Comparison of ENCODE assay signal across 1 cellular context in the genomic region with DNA sequence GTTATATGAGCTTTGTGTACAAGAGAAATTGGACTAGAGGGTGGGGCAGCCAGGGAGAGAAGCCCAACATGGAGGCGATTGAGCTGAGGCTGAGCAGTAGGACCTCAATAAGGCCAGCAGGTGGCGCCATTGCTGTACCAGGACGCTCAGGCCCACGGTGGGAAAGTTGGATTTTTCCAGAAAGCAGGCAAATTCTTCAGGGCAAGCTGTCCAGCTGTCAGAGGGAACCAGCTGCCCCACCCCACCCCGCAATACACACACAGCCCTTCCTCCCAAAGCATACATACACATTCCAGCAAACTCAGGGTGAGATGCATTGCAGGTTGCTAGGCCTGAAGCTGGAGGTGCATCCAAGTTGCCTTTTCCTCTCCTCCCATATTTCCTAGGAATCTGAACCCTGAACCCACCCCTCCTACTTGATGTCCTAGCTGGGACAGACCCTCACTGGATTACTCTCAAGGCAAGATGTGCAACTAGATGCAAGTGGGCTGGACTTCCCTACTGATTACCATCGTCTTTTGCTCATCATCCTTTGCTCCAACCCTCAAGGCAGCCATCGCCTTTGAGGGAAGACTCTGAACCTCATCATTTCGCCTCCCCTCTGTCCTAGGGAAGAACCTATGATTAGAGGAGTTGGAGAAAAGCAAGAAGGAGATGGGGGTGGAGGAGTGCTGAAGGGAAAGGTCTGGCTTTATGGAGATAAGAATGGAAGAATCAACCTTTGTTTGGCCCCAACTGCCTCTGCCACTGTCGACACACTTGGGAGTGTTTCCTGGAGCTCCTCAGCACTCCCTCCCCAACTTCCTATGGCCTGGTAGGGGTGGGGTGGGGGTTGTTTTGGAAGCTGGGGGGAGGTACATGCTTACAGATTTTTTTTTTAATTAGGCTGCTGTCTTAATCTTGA.
A peak's percentile ranks its signal among the peaks of the same experiment; 100 is the strongest.
TF ChIP-seq lines count a peak whose summit lies in the region.

No MANE protein-coding gene starts in this region.

TF ChIP-seq in SK-N-SH, 30 proteins besides CTCF, POLR2A, EP300 and RAD21 (continued from another document):
- no peak for TF ChIP-seq NFIC (IDR thresholded peaks at IDR 0.05; ENCODE audit: borderline replicate concordance)
- no peak for TF ChIP-seq FOXM1 (IDR thresholded peaks at IDR 0.05; ENCODE audit: low read depth)
- TF ChIP-seq YY1 (IDR thresholded peaks at IDR 0.05; ENCODE audit: low read depth), result peak; percentile 72
- TF ChIP-seq, protein P1, sequence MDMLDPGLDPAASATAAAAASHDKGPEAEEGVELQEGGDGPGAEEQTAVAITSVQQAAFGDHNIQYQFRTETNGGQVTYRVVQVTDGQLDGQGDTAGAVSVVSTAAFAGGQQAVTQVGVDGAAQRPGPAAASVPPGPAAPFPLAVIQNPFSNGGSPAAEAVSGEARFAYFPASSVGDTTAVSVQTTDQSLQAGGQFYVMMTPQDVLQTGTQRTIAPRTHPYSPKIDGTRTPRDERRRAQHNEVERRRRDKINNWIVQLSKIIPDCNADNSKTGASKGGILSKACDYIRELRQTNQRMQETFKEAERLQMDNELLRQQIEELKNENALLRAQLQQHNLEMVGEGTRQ (IDR thresholded peaks at IDR 0.05; ENCODE audit: borderline replicate concordance, low read depth, low read length), result no peak
- TF ChIP-seq SMC3 (IDR thresholded peaks at IDR 0.05; ENCODE audit: low read depth, low read length), result peak; percentile 98
- 0 out of 2 replicates have a peak, but pooled peaks have one; percentile 16 for TF ChIP-seq MAX (IDR thresholded peaks at IDR 0.05; ENCODE audit: low read depth)
- no peak for TF ChIP-seq EZH2phosphoT487 (IDR thresholded peaks at IDR 0.05; ENCODE audit: borderline replicate concordance, low read depth)
- no peak for TF ChIP-seq GATA2 (CRISPR knock-in tag; IDR thresholded peaks at IDR 0.05)
- no peak for TF ChIP-seq ELF1 (IDR thresholded peaks at IDR 0.05)
